10 cellular contexts compared by ENCODE assay signal in genomic region chr1:228274452-228275153, GRCh38.
DNase-seq lines count a peak whose midpoint lies in the region; ATAC-seq and TF ChIP-seq lines count a peak whose summit lies in the region.
"Had no signal": no experiment of that assay in that cellular context is flagged by ENCODE, and none has a peak within 500 bp of the region (broad histone marks: within the 10 kb centered on the region; RNA-seq: fewer than 3 reads in every experiment).

No MANE protein-coding gene starts in this region.

- intact Hi-C loops in Right ventricle myocardium superior (cut with DNase I) (no loop called here), Right ventricle myocardium inferior (cut with DNase I) (no loop called here), tibial artery (cut with DNase I; ENCODE audit: low total_unique reads) (loop anchor here (10.0 kb wide), 1 partner anchor 100 kb away; no protein-coding TSS in a partner anchor)

- peak overlapping the region; percentile 75 to 86 for H3K27ac Mint-ChIP-seq in activated naive CD4-positive, alpha-beta T cell treated with anti-CD3 and anti-CD28 coated beads, Interleukin-2, amount 50 U/mL, for 72 hours

- H3K4me1 ChIP-seq in tibial artery: peaks cover 0 to 25% (median 11%) of the 10 kb centered on the region in 4 donors

- H3K36me3 Mint-ChIP-seq in activated naive CD4-positive, alpha-beta T cell treated with anti-CD3 and anti-CD28 coated beads, Interleukin-2, amount 50 U/mL, for 72 hours: no peaks in the 10 kb centered on the region

- H3K9me3 Mint-ChIP-seq in activated naive CD4-positive, alpha-beta T cell treated with anti-CD3 and anti-CD28 coated beads, Interleukin-2, amount 50 U/mL, for 72 hours: no peaks in the 10 kb centered on the region

- ATAC-seq in Right ventricle myocardium superior (ENCODE audit: poor library complexity) (no peak), Right ventricle myocardium inferior (no peak), left lobe of liver (no peak)
- no peak for ATAC-seq in activated naive CD4-positive, alpha-beta T cell treated with anti-CD3 and anti-CD28 coated beads, Interleukin-2, amount 50 U/mL, for 72 hours

- H3K36me3 ChIP-seq in tibial artery: peaks cover 0 to 16% (median 0%) of the 10 kb centered on the region in 3 donors

- H3K9me3 ChIP-seq in tibial artery: no peaks in the 10 kb centered on the region
- H3K9me3 ChIP-seq: heart right ventricle had no signal

- no peaks in the 10 kb centered on the region for H3K27me3 ChIP-seq in tibial artery
- H3K27me3 ChIP-seq: heart right ventricle had no signal

- DNase-seq in Right ventricle myocardium superior (peak; percentile 40), Right ventricle myocardium inferior (ENCODE audit: missing footprints) (no peak), mesenteric fat pad (ENCODE audit: low spot score) (peak; percentile 83), tibial artery (peak in 1 of 2 donors; percentile 63), GF-D8 (lab: John Stamatoyannopoulos, UW) (no peak), NCI-H1417 treated with DMSO at 0.1 percent for 48 hours (lab: John Stamatoyannopoulos, UW) (no peak), left lobe of liver (ENCODE audit: low spot score) (no peak)
- DNase-seq in activated naive CD4-positive, alpha-beta T cell treated with anti-CD3 and anti-CD28 coated beads, Interleukin-2, amount 50 U/mL, for 72 hours (ENCODE audit: low spot score in 2 of 2): peak in 1 of 2 donors; percentile 50
- DNase-seq: COR-L47 had no signal

- TF ChIP-seq CTCF in tibial artery (IDR thresholded peaks at IDR 0.05): no peak

- no peak overlapping the region for H3K27ac ChIP-seq in tibial artery

- H3K4me3 ChIP-seq in tibial artery: peak overlapping the region; percentile 56 to 84

Comparison
In these comparisons a context has a peak if more than half of its experiments do, and no peak if none do; other contexts are left out.
1. DNase-seq: peak in Right ventricle myocardium superior (single experiment) and mesenteric fat pad (single experiment); none in Right ventricle myocardium inferior (single experiment), GF-D8 (single experiment), NCI-H1417 treated with DMSO at 0.1 percent for 48 hours (single experiment) and left lobe of liver (single experiment).